In the genomic region with DNA sequence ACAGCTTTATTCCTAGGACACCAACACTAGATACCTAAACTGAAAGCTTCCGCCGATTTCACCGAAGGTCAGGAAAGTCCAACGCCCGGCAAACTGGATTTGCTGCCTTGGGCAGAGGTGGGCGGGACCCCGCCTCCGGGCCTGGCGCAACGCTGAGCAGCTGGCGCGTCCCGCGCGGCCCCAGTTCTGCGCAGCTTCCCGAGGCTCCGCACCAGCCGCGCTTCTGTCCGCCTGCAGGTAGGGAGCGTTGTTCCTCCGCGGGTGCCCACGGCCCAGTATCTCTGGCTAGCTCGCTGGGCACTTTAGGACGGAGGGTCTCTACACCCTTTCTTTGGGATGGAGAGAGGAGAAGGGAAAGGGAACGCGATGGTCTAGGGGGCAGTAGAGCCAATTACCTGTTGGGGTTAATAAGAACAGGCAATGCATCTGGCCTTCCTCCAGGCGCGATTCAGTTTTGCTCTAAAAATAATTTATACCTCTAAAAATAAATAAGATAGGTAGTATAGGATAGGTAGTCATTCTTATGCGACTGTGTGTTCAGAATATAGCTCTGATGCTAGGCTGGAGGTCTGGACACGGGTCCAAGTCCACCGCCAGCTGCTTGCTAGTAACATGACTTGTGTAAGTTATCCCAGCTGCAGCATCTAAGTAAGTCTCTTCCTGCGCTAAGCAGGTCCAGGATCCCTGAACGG, we compare ENCODE assay signal across 1 cellular context.
TF ChIP-seq lines count a peak whose summit lies in the region.

Gene CD274 (plus strand): TSS at position 183 of the 692 bp plus-strand sequence. CDS start 5,572 bp downstream, outside the sequence.

TF ChIP-seq in HepG2, 621 proteins besides CTCF, POLR2A, EP300 and RAD21 (continued from another document and continues in another):
- TF ChIP-seq, protein P1, sequence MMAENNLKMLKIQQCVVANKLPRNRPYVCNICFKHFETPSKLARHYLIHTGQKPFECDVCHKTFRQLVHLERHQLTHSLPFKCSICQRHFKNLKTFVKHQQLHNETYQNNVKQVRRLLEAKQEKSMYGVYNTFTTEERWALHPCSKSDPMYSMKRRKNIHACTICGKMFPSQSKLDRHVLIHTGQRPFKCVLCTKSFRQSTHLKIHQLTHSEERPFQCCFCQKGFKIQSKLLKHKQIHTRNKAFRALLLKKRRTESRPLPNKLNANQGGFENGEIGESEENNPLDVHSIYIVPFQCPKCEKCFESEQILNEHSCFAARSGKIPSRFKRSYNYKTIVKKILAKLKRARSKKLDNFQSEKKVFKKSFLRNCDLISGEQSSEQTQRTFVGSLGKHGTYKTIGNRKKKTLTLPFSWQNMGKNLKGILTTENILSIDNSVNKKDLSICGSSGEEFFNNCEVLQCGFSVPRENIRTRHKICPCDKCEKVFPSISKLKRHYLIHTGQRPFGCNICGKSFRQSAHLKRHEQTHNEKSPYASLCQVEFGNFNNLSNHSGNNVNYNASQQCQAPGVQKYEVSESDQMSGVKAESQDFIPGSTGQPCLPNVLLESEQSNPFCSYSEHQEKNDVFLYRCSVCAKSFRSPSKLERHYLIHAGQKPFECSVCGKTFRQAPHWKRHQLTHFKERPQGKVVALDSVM (CRISPR knock-in tag; IDR thresholded peaks at IDR 0.05), result no peak
- TF ChIP-seq, protein P2, sequence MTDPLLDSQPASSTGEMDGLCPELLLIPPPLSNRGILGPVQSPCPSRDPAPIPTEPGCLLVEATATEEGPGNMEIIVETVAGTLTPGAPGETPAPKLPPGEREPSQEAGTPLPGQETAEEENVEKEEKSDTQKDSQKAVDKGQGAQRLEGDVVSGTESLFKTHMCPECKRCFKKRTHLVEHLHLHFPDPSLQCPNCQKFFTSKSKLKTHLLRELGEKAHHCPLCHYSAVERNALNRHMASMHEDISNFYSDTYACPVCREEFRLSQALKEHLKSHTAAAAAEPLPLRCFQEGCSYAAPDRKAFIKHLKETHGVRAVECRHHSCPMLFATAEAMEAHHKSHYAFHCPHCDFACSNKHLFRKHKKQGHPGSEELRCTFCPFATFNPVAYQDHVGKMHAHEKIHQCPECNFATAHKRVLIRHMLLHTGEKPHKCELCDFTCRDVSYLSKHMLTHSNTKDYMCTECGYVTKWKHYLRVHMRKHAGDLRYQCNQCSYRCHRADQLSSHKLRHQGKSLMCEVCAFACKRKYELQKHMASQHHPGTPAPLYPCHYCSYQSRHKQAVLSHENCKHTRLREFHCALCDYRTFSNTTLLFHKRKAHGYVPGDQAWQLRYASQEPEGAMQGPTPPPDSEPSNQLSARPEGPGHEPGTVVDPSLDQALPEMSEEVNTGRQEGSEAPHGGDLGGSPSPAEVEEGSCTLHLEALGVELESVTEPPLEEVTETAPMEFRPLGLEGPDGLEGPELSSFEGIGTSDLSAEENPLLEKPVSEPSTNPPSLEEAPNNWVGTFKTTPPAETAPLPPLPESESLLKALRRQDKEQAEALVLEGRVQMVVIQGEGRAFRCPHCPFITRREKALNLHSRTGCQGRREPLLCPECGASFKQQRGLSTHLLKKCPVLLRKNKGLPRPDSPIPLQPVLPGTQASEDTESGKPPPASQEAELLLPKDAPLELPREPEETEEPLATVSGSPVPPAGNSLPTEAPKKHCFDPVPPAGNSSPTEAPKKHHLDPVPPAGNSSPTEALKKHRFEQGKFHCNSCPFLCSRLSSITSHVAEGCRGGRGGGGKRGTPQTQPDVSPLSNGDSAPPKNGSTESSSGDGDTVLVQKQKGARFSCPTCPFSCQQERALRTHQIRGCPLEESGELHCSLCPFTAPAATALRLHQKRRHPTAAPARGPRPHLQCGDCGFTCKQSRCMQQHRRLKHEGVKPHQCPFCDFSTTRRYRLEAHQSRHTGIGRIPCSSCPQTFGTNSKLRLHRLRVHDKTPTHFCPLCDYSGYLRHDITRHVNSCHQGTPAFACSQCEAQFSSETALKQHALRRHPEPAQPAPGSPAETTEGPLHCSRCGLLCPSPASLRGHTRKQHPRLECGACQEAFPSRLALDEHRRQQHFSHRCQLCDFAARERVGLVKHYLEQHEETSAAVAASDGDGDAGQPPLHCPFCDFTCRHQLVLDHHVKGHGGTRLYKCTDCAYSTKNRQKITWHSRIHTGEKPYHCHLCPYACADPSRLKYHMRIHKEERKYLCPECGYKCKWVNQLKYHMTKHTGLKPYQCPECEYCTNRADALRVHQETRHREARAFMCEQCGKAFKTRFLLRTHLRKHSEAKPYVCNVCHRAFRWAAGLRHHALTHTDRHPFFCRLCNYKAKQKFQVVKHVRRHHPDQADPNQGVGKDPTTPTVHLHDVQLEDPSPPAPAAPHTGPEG (CRISPR knock-in tag; IDR thresholded peaks at IDR 0.05), result no peak
- TF ChIP-seq ZNF784 (CRISPR knock-in tag; IDR thresholded peaks at IDR 0.05; ENCODE audit: borderline replicate concordance), result 0 out of 2 replicates have a peak, but pooled peaks have one; percentile 30
- no peak for TF ChIP-seq FLYWCH1 (CRISPR knock-in tag; IDR thresholded peaks at IDR 0.05)
- no peak for TF ChIP-seq TAF15 (IDR thresholded peaks at IDR 0.05; ENCODE audit: low read depth, low read length, poor library complexity, severe bottlenecking)
- peak; percentile 38 for TF ChIP-seq PHF20 (CRISPR knock-in tag; IDR thresholded peaks at IDR 0.05)
- no peak for TF ChIP-seq MXD4 (CRISPR knock-in tag; IDR thresholded peaks at IDR 0.05)
- TF ChIP-seq USF2 (IDR thresholded peaks at IDR 0.05; ENCODE audit: low read depth, low read length), result no peak
- TF ChIP-seq USF2 (CRISPR knock-in tag; IDR thresholded peaks at IDR 0.05; ENCODE audit: borderline replicate concordance), result no peak
- TF ChIP-seq AGO2 (optimal IDR thresholded peaks at IDR 0.05; ENCODE audit: low read depth, low read length), result no peak
- TF ChIP-seq NFAT5 (CRISPR knock-in tag; IDR thresholded peaks at IDR 0.05), result no peak
- no peak for TF ChIP-seq ISX (CRISPR knock-in tag; conservative IDR thresholded peaks at IDR 0.05)
- TF ChIP-seq ARID5B (CRISPR knock-in tag; IDR thresholded peaks at IDR 0.05), result peak; percentile 72
- TF ChIP-seq BCLAF1 (IDR thresholded peaks at IDR 0.05), result no peak
- TF ChIP-seq ZNF225 (CRISPR knock-in tag; IDR thresholded peaks at IDR 0.05), result no peak
- peak; percentile 35; the same call in 1 of the 2 replicates for TF ChIP-seq DR1 (CRISPR knock-in tag; IDR thresholded peaks at IDR 0.05)
- TF ChIP-seq RARG (CRISPR knock-in tag; IDR thresholded peaks at IDR 0.05; ENCODE audit: low read depth), result no peak
- no peak for TF ChIP-seq ZNF703 (CRISPR knock-in tag; IDR thresholded peaks at IDR 0.05; ENCODE audit: borderline replicate concordance)
- no peak for TF ChIP-seq ZNF503 (CRISPR knock-in tag; IDR thresholded peaks at IDR 0.05)
- TF ChIP-seq POLR2AphosphoS2 (IDR thresholded peaks at IDR 0.05; ENCODE audit: low read depth, low read length), result no peak
- TF ChIP-seq ZNF30 (CRISPR knock-in tag; IDR thresholded peaks at IDR 0.05), result no peak
